1 cellular context compared by ENCODE assay signal in genomic region chr5:150945501-150945900, GRCh38.
TF ChIP-seq lines count a peak whose summit lies in the region.

No MANE protein-coding gene starts in this region.

TF ChIP-seq in IMR-90, 13 proteins besides CTCF, POLR2A, EP300 and RAD21 (continued from another document):
- TF ChIP-seq ELK1 (IDR thresholded peaks at IDR 0.05; ENCODE audit: borderline replicate concordance, low read depth, low read length): no peak
- TF ChIP-seq CHD1 (IDR thresholded peaks at IDR 0.05; ENCODE audit: low read depth, low read length): no peak
- TF ChIP-seq USF2 (IDR thresholded peaks at IDR 0.05; ENCODE audit: low read depth, low read length): no peak
- TF ChIP-seq NFE2L2 (IDR thresholded peaks at IDR 0.05; ENCODE audit: low read depth, low read length): no peak
- TF ChIP-seq FOS (IDR thresholded peaks at IDR 0.05; ENCODE audit: low read depth, low read length): no peak
- TF ChIP-seq SMC3 (IDR thresholded peaks at IDR 0.05; ENCODE audit: low read depth, low read length): no peak
- TF ChIP-seq MAZ (IDR thresholded peaks at IDR 0.05; ENCODE audit: borderline replicate concordance, low read depth, low read length): no peak
- TF ChIP-seq RFX5 (IDR thresholded peaks at IDR 0.05; ENCODE audit: low read depth, low read length): no peak
- TF ChIP-seq RCOR1 (IDR thresholded peaks at IDR 0.05; ENCODE audit: insufficient replicate concordance, low read length): no peak
